18 cellular contexts compared by ENCODE assay signal in genomic region chr15:44656913-44657312, GRCh38. TPM values are rescaled to one million over a fixed set of nuclear protein-coding genes. Genes with fewer than 3 reads are reported as not detected.
"Had no signal": no experiment of that assay in that cellular context is flagged by ENCODE, and none has a peak within 500 bp of the region (broad histone marks: within the 10 kb centered on the region; RNA-seq: fewer than 3 reads in every experiment).

No MANE protein-coding gene starts in this region.

- H3K4me3 Mint-ChIP-seq: immature natural killer cell; naive B cell; stimulated activated naive CD8-positive, alpha-beta T cell treated with anti-CD3 and anti-CD28 coated beads, Interleukin-15, Interleukin-2, amounts not matched to agents 100 ng/mL and 50 ng/mL, for 24 hours had no signal

- DNase-seq: central memory CD4-positive, alpha-beta T cell; effector memory CD4-positive, alpha-beta T cell; immature natural killer cell; mesendoderm; naive B cell; stimulated activated CD4-positive, alpha-beta T cell treated with anti-CD3 and anti-CD28 coated beads, Interleukin-2, amount 100 ng/mL, for 48 hours; transverse colon had no signal

- H3K9me3 ChIP-seq: neutrophil, thoracic aorta, transverse colon had no signal

- H3K27me3 ChIP-seq: neutrophil, transverse colon had no signal

- FAIRE-seq: endometrium, frontal cortex, keratinocyte had no signal

- H3K27me3 Mint-ChIP-seq: naive B cell; stimulated activated naive CD8-positive, alpha-beta T cell treated with anti-CD3 and anti-CD28 coated beads, Interleukin-15, Interleukin-2, amounts not matched to agents 100 ng/mL and 50 ng/mL, for 24 hours had no signal

- H3K27ac ChIP-seq: thoracic aorta, transverse colon had no signal

- H3K9me3 Mint-ChIP-seq: immature natural killer cell; naive B cell; stimulated activated naive CD8-positive, alpha-beta T cell treated with anti-CD3 and anti-CD28 coated beads, Interleukin-15, Interleukin-2, amounts not matched to agents 100 ng/mL and 50 ng/mL, for 24 hours had no signal

- ATAC-seq: esophagus mucosa had no signal

- H3K4me3 ChIP-seq: smooth muscle cell, thoracic aorta, transverse colon had no signal

RNA-seq across cellular contexts. Expression of gene PATL2, which starts 54.2 kb away (rescaled TPM):
- total RNA-seq: chondrocyte, frontal cortex, lung microvascular endothelial cell, smooth muscle cell had no signal
- polyA plus RNA-seq: neural cell, smooth muscle cell had no signal
